8 cellular contexts compared by ENCODE assay signal in genomic region chr12:20950248-20950647, GRCh38.
DNase-seq lines count a peak whose midpoint lies in the region; ATAC-seq and TF ChIP-seq lines count a peak whose summit lies in the region.

No MANE protein-coding gene starts in this region.

- H3K18ac ChIP-seq in H9 (ENCODE audit: insufficient read length, low read depth, low read length) = no peak overlapping the region

- H3K4me2 ChIP-seq in H9 (ENCODE audit: insufficient read depth, insufficient read length, low read length) = no peak overlapping the region

- H4K8ac ChIP-seq in H9 (replicated peaks; ENCODE audit: insufficient read length, low read depth, low read length) = no peak overlapping the region

- no peaks in the 10 kb centered on the region for H3K36me3 Mint-ChIP-seq in H9 (ENCODE audit: insufficient read depth in 1 of 3, low read depth in 3 of 3)
- no peaks in the 10 kb centered on the region for H3K36me3 Mint-ChIP-seq in activated T-cell treated with anti-CD3 and anti-CD28 coated beads, Interleukin-2, amount 50 U/mL, for 4 hours (ENCODE audit: insufficient read depth)

- H3K27me3 ChIP-seq in H9 (ENCODE audit: insufficient read depth, low read length) = no peaks in the 10 kb centered on the region
- H3K27me3 ChIP-seq in brain microvascular endothelial cell (replicated peaks) = no peaks in the 10 kb centered on the region
- H3K27me3 ChIP-seq in MG63 = no peaks in the 10 kb centered on the region

- H3K4ac ChIP-seq in H9 (ENCODE audit: low read depth, low read length) = no peak overlapping the region

- no peak overlapping the region for H3K14ac ChIP-seq in H9 (ENCODE audit: insufficient read depth, low read length)

- H3K27ac ChIP-seq in H9 (ENCODE audit: insufficient read length, low read depth, low read length) (no peak overlapping the region), brain microvascular endothelial cell (no peak overlapping the region)

- H2BK20ac ChIP-seq in H9 (ENCODE audit: low read depth, low read length, poor library complexity, severe bottlenecking) = no peak overlapping the region

- no peak overlapping the region for H3K56ac ChIP-seq in H9 (ENCODE audit: insufficient read length, low read depth, low read length)

- no peaks in the 10 kb centered on the region for H3K36me3 ChIP-seq in brain microvascular endothelial cell (replicated peaks)
- H3K36me3 ChIP-seq in MG63 = no peaks in the 10 kb centered on the region

- H3K79me1 ChIP-seq in H9 (ENCODE audit: insufficient read depth, low read depth, low read length, poor library complexity, severe bottlenecking) = no peaks in the 10 kb centered on the region

- no peak overlapping the region for H3K23ac ChIP-seq in H9 (ENCODE audit: insufficient read length, low read depth, low read length)

- H2BK120ac ChIP-seq in H9 (ENCODE audit: low read depth, low read length, poor library complexity, severe bottlenecking) = no peak overlapping the region

- no peak overlapping the region for H3K4me3 Mint-ChIP-seq in H9
- no peak overlapping the region for H3K4me3 Mint-ChIP-seq in activated T-cell treated with anti-CD3 and anti-CD28 coated beads, Interleukin-2, amount 50 U/mL, for 4 hours

- H4K91ac ChIP-seq in H9 (ENCODE audit: insufficient read length, low read depth, low read length) = no peak overlapping the region

- no peak overlapping the region for H2BK12ac ChIP-seq in H9 (ENCODE audit: insufficient read length, low read depth, low read length)

- no peaks in the 10 kb centered on the region for H3K4me1 ChIP-seq in H9 (ENCODE audit: insufficient read depth, low read length)

- H3K27me3 Mint-ChIP-seq in H9 (ENCODE audit: low read depth) = no peaks in the 10 kb centered on the region; the same call in 1 of the 2 replicates
- no peaks in the 10 kb centered on the region for H3K27me3 Mint-ChIP-seq in activated T-cell treated with anti-CD3 and anti-CD28 coated beads, Interleukin-2, amount 50 U/mL, for 4 hours (ENCODE audit: low read depth)

- H3K27ac Mint-ChIP-seq in H9 = no peak overlapping the region

- no peak overlapping the region for H2AK5ac ChIP-seq in H9 (ENCODE audit: insufficient read length, low read length)

- H3K79me2 ChIP-seq in H9 (ENCODE audit: insufficient read depth, low read length) = no peaks in the 10 kb centered on the region

- no peaks in the 10 kb centered on the region for H3K9me3 ChIP-seq in H9 (ENCODE audit: control insufficient read depth, low read depth, low read length)
- H3K9me3 ChIP-seq in MG63 = no peaks in the 10 kb centered on the region

- no peak overlapping the region for H2BK5ac ChIP-seq in H9 (ENCODE audit: insufficient read length, low read length)

- H4K5ac ChIP-seq in H9 (ENCODE audit: insufficient read length, low read depth, low read length) = no peak overlapping the region

- no peak for ATAC-seq in activated T-cell treated with anti-CD3 and anti-CD28 coated beads, Interleukin-2, amount 50 U/mL, for 4 hours

- H3K23me2 ChIP-seq in H9 (ENCODE audit: insufficient read length, low read depth, low read length, poor library complexity, severe bottlenecking) = no peaks in the 10 kb centered on the region

- no peak overlapping the region for H3T11ph ChIP-seq in H9 (ENCODE audit: low read length)

- DNase-seq in H9 (no peak), NCI-H146 (lab: John Stamatoyannopoulos, UW) (peak; percentile 31), brain microvascular endothelial cell (peak; percentile 18), renal cortical epithelial cell (ENCODE audit: low read depth) (peak; percentile 2), pons (ENCODE audit: low spot score) (no peak), MG63 (no peak)
- no peak for DNase-seq in activated T-cell treated with anti-CD3 and anti-CD28 coated beads, Interleukin-2, amount 50 U/mL, for 4 hours

- no CpG with 5 or more reads among the region's 3 CpGs for WGBS in H9 (ENCODE audit: extremely low coverage, insufficient read length, low lambda C conversion rate)

- no peak overlapping the region for H2AFZ ChIP-seq in H9 (ENCODE audit: low read length)

- no peak overlapping the region for H2BK15ac ChIP-seq in H9 (ENCODE audit: low read depth, low read length)

- H3K9me3 Mint-ChIP-seq in H9 = peaks cover 4 to 6% of the 10 kb centered on the region in 2 experiments; a peak in 3 of 5 replicates
- H3K9me3 Mint-ChIP-seq in activated T-cell treated with anti-CD3 and anti-CD28 coated beads, Interleukin-2, amount 50 U/mL, for 4 hours = peaks cover 10% of the 10 kb centered on the region

- peaks cover 0 to under 1% of the 10 kb centered on the region in 2 experiments; a peak in 1 of 4 replicates for H3K4me1 Mint-ChIP-seq in H9
- H3K4me1 Mint-ChIP-seq in activated T-cell treated with anti-CD3 and anti-CD28 coated beads, Interleukin-2, amount 50 U/mL, for 4 hours (ENCODE audit: low read depth) = no peaks in the 10 kb centered on the region

- in situ Hi-C loops in brain microvascular endothelial cell (cut with HindIII; ENCODE audit: low pct_ligation_motif_present, low sequenced_read_pairs) = no loop called here

- no peak overlapping the region for H3K4me3 ChIP-seq in GM12875 (ENCODE audit: low read depth, low read length)
- no peak overlapping the region for H3K4me3 ChIP-seq in brain microvascular endothelial cell (ENCODE audit: low read depth, low read length)
- H3K4me3 ChIP-seq in MG63 = no peak overlapping the region

- H4K20me1 ChIP-seq in H9 (ENCODE audit: control insufficient read depth, insufficient read depth, insufficient read length) = no peaks in the 10 kb centered on the region

- peak; percentile 38; the same call in 1 of the 2 replicates for TF ChIP-seq CTCF in GM12875 (IDR thresholded peaks at IDR 0.05; ENCODE audit: borderline replicate concordance, insufficient read depth, low read depth, low read length)
- TF ChIP-seq CTCF in H9 (conservative IDR thresholded peaks at IDR 0.05) = peak; percentile 69
- TF ChIP-seq CTCF in brain microvascular endothelial cell (IDR thresholded peaks at IDR 0.05; ENCODE audit: low read depth, low read length, missing control alignments) = peak; percentile 42

- no peak overlapping the region for H3K9ac ChIP-seq in H9 (ENCODE audit: extremely low read depth, insufficient read length, low read length)

Comparison
In these comparisons a context has a peak if more than half of its experiments do, and no peak if none do; other contexts are left out.
1. DNase-seq: peak in NCI-H146 (single experiment), brain microvascular endothelial cell (single experiment) and renal cortical epithelial cell (single experiment); none in H9 (single experiment), pons (single experiment), MG63 (single experiment) and activated T-cell treated with anti-CD3 and anti-CD28 coated beads, Interleukin-2, amount 50 U/mL, for 4 hours (single experiment).
2. Peak in every context shown above with its lines, with median percentiles within 50 percentile points of each other: CTCF ChIP-seq.